In the genomic region with DNA sequence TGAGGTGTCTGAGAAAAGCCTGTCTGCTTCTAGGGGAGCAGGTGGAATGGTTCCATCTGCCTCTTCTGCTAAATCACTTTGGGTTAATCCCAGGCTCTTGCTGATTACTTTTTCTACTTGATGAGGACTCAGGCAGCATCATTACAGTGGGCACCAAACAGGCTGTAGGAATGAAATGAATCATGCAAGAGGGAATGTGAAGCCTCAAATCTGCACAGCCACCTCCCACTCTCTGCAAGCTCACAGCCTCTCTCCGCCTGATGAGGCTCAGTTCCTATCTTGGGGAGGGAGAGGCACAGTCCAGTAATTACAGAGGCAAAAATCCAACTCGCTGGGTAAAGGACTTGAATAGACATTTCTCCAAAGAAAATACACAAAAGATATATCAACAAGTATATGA, we compare ENCODE assay signal across 12 cellular contexts. TPM values are rescaled to one million over a fixed set of nuclear protein-coding genes. Genes with fewer than 3 reads are reported as not detected.
DNase-seq lines count a peak whose midpoint lies in the region; ATAC-seq and TF ChIP-seq lines count a peak whose summit lies in the region.
"Had no signal": no experiment of that assay in that cellular context is flagged by ENCODE, and none has a peak within 500 bp of the region (broad histone marks: within the 10 kb centered on the region; RNA-seq: fewer than 3 reads in every experiment).

No MANE protein-coding gene starts in this region.

- intact Hi-C loops in posterior vena cava (cut with DNase I): no loop called here

- no peaks in the 10 kb centered on the region for H3K9me3 ChIP-seq in SJCRH30 (replicated peaks)

- H3K4me3 ChIP-seq in fibroblast of pulmonary artery (replicated peaks; ENCODE audit: low read depth, low read length) (no peak overlapping the region), SJCRH30 (no peak overlapping the region)

- no peaks in the 10 kb centered on the region for H3K27me3 ChIP-seq in SJCRH30

- no peak for TF ChIP-seq CTCF in fibroblast of pulmonary artery (IDR thresholded peaks at IDR 0.05; ENCODE audit: low read length, missing control alignments)

- ATAC-seq in HG03469 (IDR thresholded peaks at IDR 0.05; ENCODE audit: unreplicated experiment) (no peak), HG02610 (IDR thresholded peaks at IDR 0.05; ENCODE audit: unreplicated experiment) (no peak)
- ATAC-seq: Panc1 had no signal

- DNase-seq in AG20443 (ENCODE audit: low spot score): peak; percentile 93
- DNase-seq in NCI-H82 (lab: John Stamatoyannopoulos, UW): peak; percentile 71
- DNase-seq in fibroblast of pulmonary artery (ENCODE audit: low read depth): peak; percentile 54
- peak; percentile 51 for DNase-seq in posterior vena cava (ENCODE audit: low spot score)
- no peak for DNase-seq in NCI-H2171 treated with DMSO at 0.1 percent for 48 hours (lab: John Stamatoyannopoulos, UW)
- no peak for DNase-seq in SJCRH30
- DNase-seq: activated CD4-positive, alpha-beta T cell treated with anti-CD3 and anti-CD28 coated beads, Interleukin-2, amount 50 U/mL, for 4 hours; activated effector memory CD4-positive, alpha-beta T cell treated with Interleukin-2 at 50 U/mL for 16 hours; glutamatergic neuron had no signal

- no peaks in the 10 kb centered on the region for H3K36me3 ChIP-seq in SJCRH30

- no peak overlapping the region for H3K27ac ChIP-seq in SJCRH30

- no peaks in the 10 kb centered on the region for H3K4me1 ChIP-seq in SJCRH30

RNA-seq across cellular contexts. Expression of a gene that starts 34.0 kb away (rescaled TPM):
- 10 to 100 TPM; 20.5 to 20.8 TPM for total RNA-seq in posterior vena cava
- 0.79 and 1.3 TPM in 2 replicates for total RNA-seq in SJCRH30 (2014; rRNA removed; shearing (Covaris generic))

Comparison
In these comparisons a context has a peak if more than half of its experiments do, and no peak if none do; other contexts are left out.
1. DNase-seq: peak in AG20443 (single experiment), NCI-H82 (single experiment), fibroblast of pulmonary artery (single experiment) and posterior vena cava (single experiment); none in NCI-H2171 treated with DMSO at 0.1 percent for 48 hours (single experiment) and SJCRH30 (0 of 2).